8 cellular contexts compared by ENCODE assay signal in genomic region chr12:45989277-45989856, GRCh38. TPM values are rescaled to one million over a fixed set of nuclear protein-coding genes. Genes with fewer than 3 reads are reported as not detected.
DNase-seq lines count a peak whose midpoint lies in the region; ATAC-seq and TF ChIP-seq lines count a peak whose summit lies in the region.

No MANE protein-coding gene starts in this region.

- H3K4me1 ChIP-seq in BE2C = no peaks in the 10 kb centered on the region
- H3K4me1 ChIP-seq in effector memory CD4-positive, alpha-beta T cell (ENCODE audit: control insufficient read depth, insufficient read depth, low read length, poor library complexity, severe bottlenecking) = peaks cover 17% of the 10 kb centered on the region
- peaks cover 38% of the 10 kb centered on the region for H3K4me1 ChIP-seq in muscle layer of colon (ENCODE audit: insufficient read depth, low read length)

- no peaks in the 10 kb centered on the region for H3K27me3 ChIP-seq in BE2C
- H3K27me3 ChIP-seq in effector memory CD4-positive, alpha-beta T cell (replicated peaks; ENCODE audit: control insufficient read depth, insufficient read depth, low read length, poor library complexity, severe bottlenecking) = no peaks in the 10 kb centered on the region
- H3K27me3 ChIP-seq in muscle layer of colon (ENCODE audit: control insufficient read depth in 1 of 2, insufficient read depth in 2 of 2, low read length in 2 of 2) = no peaks in the 10 kb centered on the region

- H3K4me3 ChIP-seq in BE2C (ENCODE audit: low read depth, low read length) (peak overlapping the region; percentile 81), muscle layer of colon (ENCODE audit: low read depth in 1 of 2, low read length in 2 of 2) (peak overlapping the region; percentile 87 to 94)
- H3K4me3 ChIP-seq in effector memory CD4-positive, alpha-beta T cell (ENCODE audit: insufficient read depth, low read depth, low read length, poor library complexity, severe bottlenecking) = peak overlapping the region; percentile 97

- H3K9ac ChIP-seq in muscle layer of colon (ENCODE audit: low read length) = peak overlapping the region; percentile 96

- ATAC-seq in GM18517 (IDR thresholded peaks at IDR 0.05; ENCODE audit: unreplicated experiment) = peak; percentile 5
- peak; percentile 19 for ATAC-seq in HG03064 (IDR thresholded peaks at IDR 0.05; ENCODE audit: low read depth, unreplicated experiment)

- H3K27ac ChIP-seq in effector memory CD4-positive, alpha-beta T cell (ENCODE audit: insufficient read depth, low read length, poor library complexity, severe bottlenecking) = peak overlapping the region; percentile 99
- H3K27ac ChIP-seq in muscle layer of colon (ENCODE audit: low read depth, low read length) = peak overlapping the region; percentile 100

- no peak for TF ChIP-seq CTCF in BE2C (IDR thresholded peaks at IDR 0.05; ENCODE audit: low read depth, low read length)

- peaks cover 22% of the 10 kb centered on the region for H3K36me3 ChIP-seq in BE2C
- H3K36me3 ChIP-seq in effector memory CD4-positive, alpha-beta T cell (ENCODE audit: control insufficient read depth, insufficient read depth, low read length) = no peaks in the 10 kb centered on the region
- H3K36me3 ChIP-seq in muscle layer of colon (ENCODE audit: insufficient read depth, low read length) = no peaks in the 10 kb centered on the region

- no peaks in the 10 kb centered on the region for H3K9me3 ChIP-seq in BE2C
- no peaks in the 10 kb centered on the region for H3K9me3 ChIP-seq in effector memory CD4-positive, alpha-beta T cell (ENCODE audit: control insufficient read depth, low read length)
- no peaks in the 10 kb centered on the region for H3K9me3 ChIP-seq in muscle layer of colon (ENCODE audit: low read length)

- no peak for DNase-seq in BE2C
- peak; percentile 65 for DNase-seq in RKO (ENCODE audit: low spot score)
- no peak for DNase-seq in effector memory CD4-positive, alpha-beta T cell
- DNase-seq in NCI-H526 treated with DMSO at 0.1 percent for 48 hours (lab: John Stamatoyannopoulos, UW) = no peak
- no peak for DNase-seq in NCI-H1048 (lab: John Stamatoyannopoulos, UW)

RNA-seq across cellular contexts. Expression of gene SCAF11, which starts 1.0 kb away (rescaled TPM):
- 46.2 TPM for polyA plus RNA-seq in BE2C (2012; ENCODE audit: insufficient read depth, insufficient read length, low read depth)
